Comparison of ENCODE assay signal across 1 cellular context in genomic region chr9:12790026-12790425, GRCh38.
TF ChIP-seq lines count a peak whose summit lies in the region.

No MANE protein-coding gene starts in this region.

TF ChIP-seq in HEK293, 187 proteins besides CTCF, POLR2A, EP300 and RAD21 (continued from another document):
- peak; percentile 36 for TF ChIP-seq PRDM6 (tag by site-specific recombination; IDR thresholded peaks at IDR 0.05)
TF ChIP-seq in HEK293: peak in this region for 1.
